In the genomic region with DNA sequence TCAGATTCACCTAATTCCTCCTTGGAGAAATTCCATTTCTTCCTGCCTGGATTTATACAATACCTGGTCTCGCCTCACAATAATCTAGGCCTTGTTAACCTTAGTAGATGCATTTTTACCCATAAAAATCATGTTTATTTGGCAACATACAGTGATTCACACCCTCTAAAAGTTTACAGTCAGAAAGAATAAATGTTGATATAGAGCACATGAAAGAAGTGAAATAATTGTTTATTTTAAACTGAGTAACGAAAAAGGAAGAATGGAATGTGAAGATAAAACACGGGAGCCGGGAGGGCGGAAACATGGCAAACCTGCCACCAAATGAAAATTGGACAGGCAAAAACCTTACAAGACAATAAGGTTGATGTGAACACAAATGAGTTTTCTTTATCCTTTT, we compare ENCODE assay signal across 21 cellular contexts. TPM values are rescaled to one million over a fixed set of nuclear protein-coding genes. Genes with fewer than 3 reads are reported as not detected.
"Had no signal": no experiment of that assay in that cellular context is flagged by ENCODE, and none has a peak within 500 bp of the region (broad histone marks: within the 10 kb centered on the region; RNA-seq: fewer than 3 reads in every experiment).

No MANE protein-coding gene starts in this region.

- H3K9me3 ChIP-seq: heart left ventricle, left lung, suprapubic skin, thyroid gland had no signal

- ATAC-seq: heart left ventricle; left lung; natural killer cell; right cardiac atrium; stimulated activated naive CD8-positive, alpha-beta T cell treated with anti-CD3 and anti-CD28 coated beads, Interleukin-15, Interleukin-2, amounts not matched to agents 100 U/mL and 50 U/mL, for 24 hours had no signal

- DNase-seq: effector CD4-positive, alpha-beta T cell; endodermal cell; foreskin melanocyte; heart left ventricle; hypothalamus; islet precursor cell; left lung; natural killer cell; posterior cingulate gyrus; right cardiac atrium; small intestine; stimulated activated CD4-positive, alpha-beta T cell treated with anti-CD3 and anti-CD28 coated beads, Interleukin-2, amount 100 ng/mL, for 48 hours; stimulated activated naive CD8-positive, alpha-beta T cell treated with anti-CD3 and anti-CD28 coated beads, Interleukin-15, Interleukin-2, amounts not matched to agents 100 U/mL and 50 U/mL, for 24 hours; thyroid gland had no signal

- H3K4me3 ChIP-seq: coronary artery, heart left ventricle, left lung, lung, suprapubic skin, thyroid gland had no signal

- H3K4me1 ChIP-seq: left lung, suprapubic skin, thyroid gland had no signal

- H3K27me3 ChIP-seq: heart left ventricle, left lung, suprapubic skin, thyroid gland had no signal

- H3K27ac ChIP-seq: coronary artery, heart left ventricle, left lung, suprapubic skin, thyroid gland had no signal

- H3K36me3 ChIP-seq: heart left ventricle, left lung, suprapubic skin, thyroid gland had no signal

RNA-seq across cellular contexts. Expression of gene KCNN2, which starts 28.9 kb away (rescaled TPM):
- total RNA-seq: chondrocyte, mesenteric fat pad, mononuclear cell, myocyte, natural killer cell had no signal
